In the genomic region with DNA sequence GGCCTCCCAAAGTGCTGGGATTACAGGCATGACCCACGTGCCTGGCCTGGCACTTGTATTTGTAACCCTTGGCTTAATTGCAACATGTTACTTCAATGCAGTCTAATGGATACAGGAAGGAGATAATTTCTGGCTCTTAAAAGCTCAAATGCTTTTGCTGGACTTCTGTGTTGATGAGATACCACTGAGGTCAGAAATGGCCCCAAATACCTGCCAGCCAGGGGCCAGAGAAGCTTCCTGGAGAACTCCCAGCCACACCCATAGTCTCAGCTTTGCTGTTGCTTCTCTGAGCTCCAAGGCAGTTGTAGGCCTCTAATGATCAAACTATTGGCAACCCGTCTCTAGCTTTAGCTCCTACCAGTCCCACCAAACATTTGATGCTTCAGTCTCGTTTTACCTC, we compare ENCODE assay signal across 24 cellular contexts. TPM values are rescaled to one million over a fixed set of nuclear protein-coding genes. Genes with fewer than 3 reads are reported as not detected.
DNase-seq lines count a peak whose midpoint lies in the region; ATAC-seq, FAIRE-seq and TF ChIP-seq lines count a peak whose summit lies in the region.
"Had no signal": no experiment of that assay in that cellular context is flagged by ENCODE, and none has a peak within 500 bp of the region (broad histone marks: within the 10 kb centered on the region; RNA-seq: fewer than 3 reads in every experiment).

No MANE protein-coding gene starts in this region.

- H3K4me3 ChIP-seq in HepG2 (replicated peaks in 1 of 3; ENCODE audit: insufficient read depth in 1 of 3, low read depth in 2 of 3, low read length in 3 of 3) (no peak overlapping the region), right lobe of liver (no peak overlapping the region), K562 (no peak overlapping the region)
- H3K4me3 ChIP-seq: heart right ventricle, lung, tibial nerve had no signal

- H3K27ac Mint-ChIP-seq in chondrocyte (ENCODE audit: unreplicated experiment) = no peak overlapping the region
- H3K27ac Mint-ChIP-seq: activated naive CD4-positive, alpha-beta T cell treated with anti-CD3 and anti-CD28 coated beads, Interleukin-2, amount 10 ng/mL, durations not matched to agents 7 days and 5 days had no signal

- no peaks in the 10 kb centered on the region for H3K9me3 Mint-ChIP-seq in chondrocyte (ENCODE audit: low read depth)

- no peak overlapping the region for H3K4me3 Mint-ChIP-seq in chondrocyte (ENCODE audit: unreplicated experiment)
- H3K4me3 Mint-ChIP-seq: activated naive CD4-positive, alpha-beta T cell treated with anti-CD3 and anti-CD28 coated beads, Interleukin-2, amount 10 ng/mL, durations not matched to agents 7 days and 5 days had no signal

- H3K36me3 ChIP-seq in HepG2 (replicated peaks in 1 of 2; ENCODE audit: control insufficient read depth in 1 of 2, insufficient read depth in 2 of 2, low read length in 2 of 2) = peaks cover 27 to 42% of the 10 kb centered on the region in 2 experiments
- peaks cover 0 to 47% (median 26%) of the 10 kb centered on the region in 4 donors for H3K36me3 ChIP-seq in right lobe of liver
- H3K36me3 ChIP-seq in K562 (ENCODE audit: control insufficient read depth, insufficient read depth, low read length) = peaks cover 42% of the 10 kb centered on the region

- TF ChIP-seq CTCF in HepG2 (CRISPR knock-in tag; IDR thresholded peaks at IDR 0.05) (no peak), right lobe of liver (IDR thresholded peaks at IDR 0.05) (no peak), K562 (IDR thresholded peaks at IDR 0.05 in 2 of 3, conservative IDR thresholded peaks at IDR 0.05 in 1 of 3; ENCODE audit: insufficient read depth in 2 of 3, low read depth in 1 of 3, low read length in 3 of 3) (no peak), chondrocyte (IDR thresholded peaks at IDR 0.05) (no peak), D721Med (IDR thresholded peaks at IDR 0.05; ENCODE audit: insufficient read depth, missing control alignments) (no peak)

- H3K27ac ChIP-seq in HepG2 (ENCODE audit: extremely low read length, insufficient read depth, low read length) (no peak overlapping the region), right lobe of liver (no peak overlapping the region), K562 (ENCODE audit: extremely low read depth, low read depth, low read length) (peak overlapping the region; percentile 14; the same call in 1 of the 3 replicates)
- H3K27ac ChIP-seq: heart right ventricle, tibial nerve had no signal

- no peak overlapping the region for H2AFZ ChIP-seq in HepG2 (ENCODE audit: low read length)
- H2AFZ ChIP-seq in K562 (ENCODE audit: low read depth, low read length) = no peak overlapping the region

- in situ Hi-C loops in HepG2 (cut with HindIII; ENCODE audit: extremely low pct_ligation_motif_present, low pct_unique_long_range_greater_than_20kb) = no loop called here
- in situ Hi-C loops in K562 (cut with MboI) = no loop called here

- H3K4me1 Mint-ChIP-seq in chondrocyte (ENCODE audit: low read depth) = peaks cover 28% of the 10 kb centered on the region

- peaks cover 16% of the 10 kb centered on the region for H3K4me1 ChIP-seq in HepG2 (ENCODE audit: insufficient read depth, low read length)
- H3K4me1 ChIP-seq in right lobe of liver = no peaks in the 10 kb centered on the region
- H3K4me1 ChIP-seq in K562 (replicated peaks in 1 of 2; ENCODE audit: control insufficient read depth in 2 of 2, insufficient read depth in 2 of 2, low read length in 2 of 2) = peaks cover 0 to 10% of the 10 kb centered on the region in 2 experiments; a peak in 2 of 5 replicates

- TF ChIP-seq EP300 in HepG2 (IDR thresholded peaks at IDR 0.05; ENCODE audit: low read depth in 2 of 2, low read length in 2 of 2) = no peak
- no peak for TF ChIP-seq EP300 in HepG2 (CRISPR knock-in tag; IDR thresholded peaks at IDR 0.05; ENCODE audit: borderline replicate concordance)
- no peak for TF ChIP-seq EP300 in K562 (IDR thresholded peaks at IDR 0.05; ENCODE audit: low read length)

- peaks cover 36% of the 10 kb centered on the region for H3K36me3 Mint-ChIP-seq in chondrocyte (ENCODE audit: low read depth)

- TF ChIP-seq POLR2A in HepG2 (IDR thresholded peaks at IDR 0.05; ENCODE audit: insufficient read depth in 1 of 2, low read depth in 2 of 2, low read length in 2 of 2) = no peak
- no peak for TF ChIP-seq POLR2A in right lobe of liver (IDR thresholded peaks at IDR 0.05)
- TF ChIP-seq POLR2A in K562 (conservative IDR thresholded peaks at IDR 0.05) = no peak

- H3K9ac ChIP-seq in HepG2 (ENCODE audit: insufficient read depth, low read depth, low read length) = no peak overlapping the region
- H3K9ac ChIP-seq in K562 (ENCODE audit: insufficient read depth in 1 of 2, low read depth in 2 of 2, low read length in 2 of 2) = no peak overlapping the region

- CTCF ChIA-PET in HepG2 (lab: Yijun Ruan, JAX; ENCODE audit: low intra/inter-chr PET ratio, low total read pairs) (no interaction called here), K562 (lab: Yijun Ruan, JAX; ENCODE audit: low intra/inter-chr PET ratio) (no interaction called here), HEK293T (lab: Yijun Ruan, JAX) (interaction anchor here (1.7 kb wide), 1 partner anchor 46 kb away, joined by 6 read pairs; no protein-coding TSS in a partner anchor)

- TF ChIP-seq RAD21 in HepG2 (CRISPR knock-in tag; IDR thresholded peaks at IDR 0.05) = no peak
- TF ChIP-seq RAD21 in K562 (CRISPR knock-in tag; conservative IDR thresholded peaks at IDR 0.05 in 1 of 2, IDR thresholded peaks at IDR 0.05 in 1 of 2) = no peak

- 73% methylated on average over 3 of the region's 3 CpGs for WGBS in HepG2 (ENCODE audit: low lambda C conversion rate)
- whole genome bisulfite sequencing in right lobe of liver (ENCODE audit: insufficient coverage, low coverage, low lambda C conversion rate, missing lambda C conversion rate) = 66% methylated on average over 2 of the region's 3 CpGs
- 46% methylated on average over 3 of the region's 3 CpGs for WGBS in K562 (ENCODE audit: insufficient coverage, low coverage, missing lambda C conversion rate)

- POLR2A ChIA-PET in HepG2 (lab: Yijun Ruan, JAX) (interaction anchor here (1.9 to 4.2 kb wide), 2 partner anchors 11 to 73 kb away, joined by 5 to 46 read pairs; a partner anchor contains a TSS), K562 (lab: Yijun Ruan, JAX) (interaction anchor here (0.6 to 4.3 kb wide), 7 partner anchors 11 to 553 kb away, joined by 3 to 68 read pairs (median 4); a partner anchor contains a TSS), HEK293T (lab: Yijun Ruan, JAX) (interaction anchor here (2.0 kb wide), 1 partner anchor 12 kb away, joined by 5 read pairs; no protein-coding TSS in a partner anchor)

- DNase-seq in DMS53 (lab: John Stamatoyannopoulos, UW) (peak; percentile 13), DMS53 treated with DMSO at 0.1 percent for 48 hours (lab: John Stamatoyannopoulos, UW; ENCODE audit: unreplicated experiment) (no peak), HepG2 (ENCODE audit: low spot score) (no peak), right lobe of liver (no peak), K562 (ENCODE audit: extremely low read depth in 1 of 4, low spot score in 3 of 4) (peak in 1 of 4 experiments; percentile 45), HEK293T (ENCODE audit: extremely low spot score) (no peak), chondrocyte (ENCODE audit: low spot score) (no peak), D721Med (ENCODE audit: insufficient read length, low spot score) (no peak)
- DNase-seq: activated CD4-positive, alpha-beta T cell treated with anti-CD3 and anti-CD28 coated beads, Interleukin-2, amount 50 U/mL, for 48 hours; activated naive CD4-positive, alpha-beta T cell treated with anti-CD3 and anti-CD28 coated beads, Interleukin-2, amount 10 ng/mL, durations not matched to agents 7 days and 5 days; activated T-cell treated with anti-CD3 and anti-CD28 coated beads, Interleukin-2, amount 50 U/mL, for 48 hours; CD8-positive, alpha-beta memory T cell; DMS79; effector CD4-positive, alpha-beta T cell; GF-D8; heart right ventricle; NCI-H187; NCI-H526; posterior cingulate gyrus; RPMI8226 had no signal

- H3K27me3 Mint-ChIP-seq in chondrocyte (ENCODE audit: low read depth) = no peaks in the 10 kb centered on the region
- H3K27me3 Mint-ChIP-seq: activated naive CD4-positive, alpha-beta T cell treated with anti-CD3 and anti-CD28 coated beads, Interleukin-2, amount 10 ng/mL, durations not matched to agents 7 days and 5 days had no signal

- H3K79me2 ChIP-seq in HepG2 (ENCODE audit: insufficient read depth, low read length) = peaks cover 13% of the 10 kb centered on the region
- H3K79me2 ChIP-seq in K562 (ENCODE audit: control insufficient read depth, insufficient read depth, low read length) = peaks cover 20% of the 10 kb centered on the region

- H3K4me2 ChIP-seq in HepG2 (ENCODE audit: low read depth, low read length) (no peak overlapping the region), K562 (ENCODE audit: insufficient read depth, low read length) (no peak overlapping the region)

- BruUV-seq in HepG2 (replicated peaks; lab: Mats Ljungman, UMichigan) = no TSS peak
- BruUV-seq in K562 (replicated peaks; lab: Mats Ljungman, UMichigan) = no TSS peak

- H3K9me3 ChIP-seq in HepG2 (ENCODE audit: low read length) = no peaks in the 10 kb centered on the region
- H3K9me3 ChIP-seq in right lobe of liver = peaks cover 0 to 2% (median 0%) of the 10 kb centered on the region in 4 donors
- H3K9me3 ChIP-seq in K562 (replicated peaks; ENCODE audit: control insufficient read depth, insufficient read depth, low read depth, low read length) = no peaks in the 10 kb centered on the region

- H4K20me1 ChIP-seq in HepG2 (ENCODE audit: insufficient read depth, low read length) (peaks cover 40% of the 10 kb centered on the region), K562 (replicated peaks; ENCODE audit: control insufficient read depth, insufficient read depth, low read length) (peaks cover 31% of the 10 kb centered on the region)

- no peaks in the 10 kb centered on the region for H3K27me3 ChIP-seq in HepG2 (ENCODE audit: control insufficient read depth in 1 of 2, insufficient read depth in 2 of 2, low read length in 2 of 2)
- H3K27me3 ChIP-seq in right lobe of liver = no peaks in the 10 kb centered on the region
- no peaks in the 10 kb centered on the region for H3K27me3 ChIP-seq in K562 (ENCODE audit: control insufficient read depth in 2 of 2, insufficient read depth in 2 of 2, low read length in 2 of 2)
- H3K27me3 ChIP-seq: heart right ventricle, tibial nerve had no signal

- intact Hi-C loops in HepG2 (cut with micrococcal nuclease; ENCODE audit: unreplicated experiment) (no loop called here), right lobe of liver (cut with DNase I) (no loop called here), K562 (cut with micrococcal nuclease) (no loop called here)

- FAIRE-seq in HepG2 (lab: Jason Lieb, UNC) = no peak
- no peak for FAIRE-seq in K562 (lab: Jason Lieb, UNC)
- FAIRE-seq in D721Med (lab: Jason Lieb, UNC) = no peak
- FAIRE-seq: astrocyte had no signal

- no peaks in the 10 kb centered on the region for H3K9me1 ChIP-seq in K562 (ENCODE audit: control insufficient read depth, insufficient read depth, low read length)

- peak; percentile 4 for ATAC-seq in HepG2
- ATAC-seq in right lobe of liver = no peak
- peak; percentile 24 for ATAC-seq in K562
- ATAC-seq: heart right ventricle, sciatic nerve had no signal

RNA-seq across cellular contexts. Expression of a gene that starts 14.2 kb away (rescaled TPM):
- total RNA-seq in HepG2 (2016; rRNA removed; fragmentation: Illumina TruSeq; extraction: Trizol) (11.1 and 15.9 TPM in 2 replicates), right lobe of liver (10 to 100 TPM in 5 of 6 experiments, 1 to 10 TPM in 1; 9.3 to 17.5 (median 13.9) TPM), K562 (2014; rRNA removed) (10.3 and 12.4 TPM in 2 replicates), K562 (2014; rRNA removed; fragmentation: Illumina TruSeq; extraction: Trizol) (11.9 and 13.5 TPM in 2 replicates), K562 (2015; rRNA removed; fragmentation: Illumina TruSeq; extraction: Trizol) (12.4 and 13.8 TPM in 2 replicates), K562 (2021) (11.9 and 13.4 TPM in 2 replicates), chondrocyte (36.0 to 38.7 TPM (median 36.4 TPM) in 3 replicates)
- 6.3 and 6.5 TPM in 2 replicates for total RNA-seq in HepG2 (2016; cell fraction: cytosol; rRNA removed; fragmentation: Illumina TruSeq; extraction: Trizol; ENCODE audit: low read depth)
- total RNA-seq in HepG2 (2016; cell fraction: insoluble cytoplasmic fraction; rRNA removed; fragmentation: Illumina TruSeq; extraction: Trizol) = 11.0 and 12.7 TPM in 2 replicates
- 9.7 and 10.8 TPM in 2 replicates for total RNA-seq in HepG2 (2016; cell fraction: membrane; rRNA removed; fragmentation: Illumina TruSeq; extraction: Trizol)
- 14.7 and 16.0 TPM in 2 replicates for total RNA-seq in HepG2 (2016; cell fraction: nucleus; rRNA removed; fragmentation: Illumina TruSeq; extraction: Trizol)
- polyA plus RNA-seq in HepG2 (2011; rRNA removed) (2.9 and 3.5 TPM in 2 replicates), K562 (2011; rRNA removed) (2.5 and 3.8 TPM in 2 replicates), K562 (2014; fragmentation: Illumina TruSeq; extraction: Trizol) (10.4 and 11.6 TPM in 2 replicates), K562 (2014; fragmentation: Nextera tagmentation; extraction: Ambion mirVana) (1 to 10 TPM; 4.4 to 4.9 TPM), K562 (2014; rRNA removed) (7.2 and 7.6 TPM in 2 replicates)
- 2.2 and 3.5 TPM in 2 replicates for polyA plus RNA-seq in HepG2 (2011; cell fraction: cytosol; rRNA removed)
- polyA plus RNA-seq in HepG2 (2011; cell fraction: nucleus; rRNA removed) = 4.5 and 5.9 TPM in 2 replicates
- polyA plus RNA-seq in HepG2 (2012) = 5.3 and 8.2 TPM in 2 replicates
- 1.1 and 1.4 TPM in 2 replicates for polyA plus RNA-seq in HepG2 (2016; cell fraction: cytosol; fragmentation: Illumina TruSeq; extraction: Trizol; ENCODE audit: low read depth)
- polyA plus RNA-seq in HepG2 (2016; cell fraction: insoluble cytoplasmic fraction; fragmentation: Illumina TruSeq; extraction: Trizol; ENCODE audit: low read depth) = 5.1 and 6.1 TPM in 2 replicates
- 2.2 TPM in 2 replicates for polyA plus RNA-seq in HepG2 (2016; cell fraction: membrane; fragmentation: Illumina TruSeq; extraction: Trizol; ENCODE audit: low read depth)
- 16.4 and 18.7 TPM in 2 replicates for polyA plus RNA-seq in HepG2 (2016; cell fraction: nucleus; fragmentation: Illumina TruSeq; extraction: Trizol; ENCODE audit: insufficient read depth, low read depth)
- polyA minus RNA-seq in HepG2 (2011; rRNA and poly(A)+ RNA removed; ENCODE audit: low replicate concordance) = 10.7 and 26.2 TPM in 2 replicates
- 5.7 and 8.7 TPM in 2 replicates for polyA minus RNA-seq in HepG2 (2011; cell fraction: cytosol; rRNA and poly(A)+ RNA removed)
- polyA minus RNA-seq in HepG2 (2011; cell fraction: nucleus; rRNA and poly(A)+ RNA removed) = 17.6 and 27.1 TPM in 2 replicates
- 34.0 and 34.5 TPM in 2 replicates for total RNA-seq in K562 (2011; cell fraction: chromatin; rRNA removed; ENCODE audit: low replicate concordance)
- 14.8 and 15.7 TPM in 2 replicates for total RNA-seq in K562 (2011; cell fraction: nucleolus; rRNA removed)
- total RNA-seq in K562 (2011; cell fraction: nucleoplasm; rRNA removed) = 12.4 and 17.1 TPM in 2 replicates
- polyA plus RNA-seq in K562 (2011; cell fraction: cytosol; rRNA removed) = 3.5 and 4.1 TPM in 2 replicates
- 3.0 and 7.0 TPM in 2 replicates for polyA plus RNA-seq in K562 (2011; cell fraction: nucleus; rRNA removed)
- polyA plus RNA-seq in K562 (2012) = 6.0 and 6.5 TPM in 2 replicates
- polyA minus RNA-seq in K562 (2011; rRNA and poly(A)+ RNA removed) = 15.4 and 15.9 TPM in 2 replicates
- polyA minus RNA-seq in K562 (2011; cell fraction: cytosol; rRNA and poly(A)+ RNA removed) = 5.7 and 9.7 TPM in 2 replicates
- 9.0 and 12.0 TPM in 2 replicates for polyA minus RNA-seq in K562 (2011; cell fraction: nucleus; rRNA and poly(A)+ RNA removed)

Comparison
In these comparisons a context has a peak if more than half of its experiments do, and no peak if none do; other contexts are left out.
1. ATAC-seq: peak in HepG2 (single experiment) and K562 (single experiment); none in right lobe of liver (0 of 4).